Comparison of ENCODE assay signal across 10 cellular contexts in the genomic region with DNA sequence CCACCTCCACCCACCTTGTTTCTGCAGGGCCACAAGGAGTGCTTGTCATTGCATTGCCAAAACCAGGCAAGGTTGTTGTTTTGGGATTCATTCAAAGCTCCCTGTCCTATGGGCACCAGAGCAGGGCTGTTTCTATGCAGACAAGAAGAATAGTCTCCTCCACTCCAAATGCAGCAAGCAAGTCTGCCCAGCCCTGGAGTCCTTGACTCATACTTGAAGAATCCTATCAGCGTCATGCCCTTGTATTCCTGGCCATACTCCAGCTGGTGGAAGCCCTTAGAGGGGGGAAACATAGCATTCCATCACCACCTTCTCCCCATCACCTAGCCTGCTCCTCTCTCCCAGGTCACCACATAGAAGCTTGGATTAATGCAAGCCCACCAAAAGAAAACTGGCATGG.
DNase-seq lines count a peak whose midpoint lies in the region; ATAC-seq and TF ChIP-seq lines count a peak whose summit lies in the region.
"Had no signal": no experiment of that assay in that cellular context is flagged by ENCODE, and none has a peak within 500 bp of the region (broad histone marks: within the 10 kb centered on the region; RNA-seq: fewer than 3 reads in every experiment).

No MANE protein-coding gene starts in this region.

- H3K4me3 ChIP-seq in foreskin fibroblast (ENCODE audit: low read depth in 1 of 2, low read length in 2 of 2) = no peak overlapping the region
- no peak overlapping the region for H3K4me3 ChIP-seq in ovary

- DNase-seq in left ventricle myocardium superior (no peak), Right ventricle myocardium inferior (ENCODE audit: missing footprints) (no peak), foreskin fibroblast (peak; percentile 22 to 49), ovary (no peak)
- DNase-seq in stimulated activated CD4-positive, alpha-beta T cell treated with anti-CD3 and anti-CD28 coated beads, Interleukin-1b, Interleukin-23, amount 100 ng/mL, for 48 hours = no peak
- DNase-seq in stimulated activated naive CD4-positive, alpha-beta T cell treated with Interleukin-2 at 50 U/mL for 16 hours (lab: John Stamatoyannopoulos, UW) = no peak
- DNase-seq: activated naive CD4-positive, alpha-beta T cell treated with anti-CD3 and anti-CD28 coated beads, Interleukin-2, amount 50 U/mL, for 16 hours; natural killer cell had no signal

- no peak for TF ChIP-seq EP300 in ovary (IDR thresholded peaks at IDR 0.05)

- 17 to 32% (median 19%) methylated on average over 1 of the region's 1 CpG for WGBS in ovary, 3 donors

- ATAC-seq in left ventricle myocardium superior = peak; percentile 30
- ATAC-seq in Right ventricle myocardium inferior = no peak
- peak; percentile 94 for ATAC-seq in SK-N-SH treated with all-trans-retinoic acid at 6 μM for 48 hours
- no peak for ATAC-seq in HG03378 (IDR thresholded peaks at IDR 0.05; ENCODE audit: unreplicated experiment)
- ATAC-seq: natural killer cell had no signal

- H3K27ac ChIP-seq in ovary = no peak overlapping the region

- no peaks in the 10 kb centered on the region for H3K27me3 ChIP-seq in ovary

- intact Hi-C loops in left ventricle myocardium superior (cut with micrococcal nuclease) (no loop called here), Right ventricle myocardium inferior (cut with DNase I) (no loop called here), ovary (cut with DNase I) (no loop called here)

- no peak for TF ChIP-seq POLR2A in ovary (IDR thresholded peaks at IDR 0.05)

- H3K9me3 ChIP-seq in ovary = no peaks in the 10 kb centered on the region

- no peaks in the 10 kb centered on the region for H3K36me3 ChIP-seq in ovary

- peaks cover 4% of the 10 kb centered on the region for H3K4me1 ChIP-seq in ovary (ENCODE audit: insufficient read depth)

- no peak for TF ChIP-seq CTCF in foreskin fibroblast (IDR thresholded peaks at IDR 0.05; ENCODE audit: low read depth, low read length)
- TF ChIP-seq CTCF in ovary (IDR thresholded peaks at IDR 0.05) = no peak

TF ChIP-seq in SK-N-SH treated with all-trans-retinoic acid at 6 μM for 48 hours, 23 proteins besides CTCF, POLR2A, EP300 and RAD21:
- TF ChIP-seq CREB5 (CRISPR knock-in tag; IDR thresholded peaks at IDR 0.05; ENCODE audit: low read depth) = no peak
- TF ChIP-seq BACH2 (CRISPR knock-in tag; IDR thresholded peaks at IDR 0.05; ENCODE audit: borderline replicate concordance) = no peak
- no peak for TF ChIP-seq ESRRG (CRISPR knock-in tag; IDR thresholded peaks at IDR 0.05)
- no peak for TF ChIP-seq RARB (CRISPR knock-in tag; IDR thresholded peaks at IDR 0.05)
- TF ChIP-seq OSR1 (CRISPR knock-in tag; IDR thresholded peaks at IDR 0.05) = no peak
- TF ChIP-seq GLIS3 (CRISPR knock-in tag; IDR thresholded peaks at IDR 0.05) = no peak

Comparison
In these comparisons a context has a peak if more than half of its experiments do, and no peak if none do; other contexts are left out.
1. ATAC-seq: peak in left ventricle myocardium superior (single experiment) and SK-N-SH treated with all-trans-retinoic acid at 6 μM for 48 hours (single experiment); none in Right ventricle myocardium inferior (single experiment) and HG03378 (single experiment).
2. DNase-seq: peak in foreskin fibroblast (2 of 2); none in left ventricle myocardium superior (single experiment), Right ventricle myocardium inferior (single experiment), stimulated activated CD4-positive, alpha-beta T cell treated with anti-CD3 and anti-CD28 coated beads, Interleukin-1b, Interleukin-23, amount 100 ng/mL, for 48 hours (single experiment), stimulated activated naive CD4-positive, alpha-beta T cell treated with Interleukin-2 at 50 U/mL for 16 hours (single experiment) and ovary (0 of 5).